Comparison of ENCODE assay signal across 23 cellular contexts in genomic region chr1:246269466-246269865, GRCh38.
"Had no signal": no experiment of that assay in that cellular context is flagged by ENCODE, and none has a peak within 500 bp of the region (broad histone marks: within the 10 kb centered on the region; RNA-seq: fewer than 3 reads in every experiment).

No MANE protein-coding gene starts in this region.

- H3K9me3 ChIP-seq: SK-N-SH had no signal

- ATAC-seq: HepG2, Panc1, PC-3 had no signal

- DNase-seq: IMR-90, Kasumi-1, MM.1S, NCI-H1092, NCI-H1105 treated with DMSO at 0.1 percent for 48 hours, NCI-H1417 treated with DMSO at 0.1 percent for 48 hours, NCI-H146, NCI-H1694 treated with DMSO at 0.1 percent for 48 hours, NCI-H1930, NCI-H2081, NCI-H2107, NCI-H2227 treated with DMSO at 0.1 percent for 48 hours, NCI-H510A, NCI-H524 treated with DMSO at 0.1 percent for 48 hours, NCI-H69, NCI-H774, PC-3, SHP77, SK-N-SH had no signal

- H3K9ac ChIP-seq: KMS-11, SK-N-SH had no signal

- H3K4me2 ChIP-seq: KMS-11, SK-N-SH had no signal

- H3K27ac ChIP-seq: KMS-11, RWPE1 had no signal
